ENCODE assay signal across 12 cellular contexts in genomic region chr3:9169951-9170850, GRCh38.
DNase-seq lines count a peak whose midpoint lies in the region; ATAC-seq and TF ChIP-seq lines count a peak whose summit lies in the region.
"Had no signal": no experiment of that assay in that cellular context is flagged by ENCODE, and none has a peak within 500 bp of the region (broad histone marks: within the 10 kb centered on the region; RNA-seq: fewer than 3 reads in every experiment).

No MANE protein-coding gene starts in this region.

- H3K4me3 ChIP-seq in Loucy (ENCODE audit: low read length, poor library complexity, severe bottlenecking) (peak overlapping the region; percentile 24), mammary epithelial cell (replicated peaks in 1 of 3; ENCODE audit: insufficient read depth in 1 of 3, low read depth in 2 of 3, low read length in 3 of 3) (no peak overlapping the region), tibial nerve (no peak overlapping the region)
- H3K4me3 ChIP-seq: heart right ventricle had no signal

- CTCF ChIA-PET in activated CD4-positive, alpha-beta T cell treated with anti-CD3 and anti-CD28 coated beads for 36 hours (lab: Charles Lee), result no interaction called here
- CTCF ChIA-PET in mammary epithelial cell (lab: Charles Lee; ENCODE audit: low non-redundant PET), result no interaction called here

- H4K20me1 ChIP-seq in Loucy (ENCODE audit: insufficient read depth, low read length, poor library complexity, severe bottlenecking), result no peaks in the 10 kb centered on the region
- H4K20me1 ChIP-seq in mammary epithelial cell (ENCODE audit: insufficient read depth, low read length), result no peaks in the 10 kb centered on the region

- H3K9me3 ChIP-seq in Loucy (ENCODE audit: insufficient read depth, low read depth, low read length) (no peaks in the 10 kb centered on the region), mammary epithelial cell (replicated peaks; ENCODE audit: insufficient read depth, low read length) (no peaks in the 10 kb centered on the region), tibial nerve (peaks cover 0 to 13% (median 0%) of the 10 kb centered on the region in 4 donors)

- POLR2A ChIA-PET in activated CD4-positive, alpha-beta T cell treated with anti-CD3 and anti-CD28 coated beads for 36 hours (lab: Charles Lee), result no interaction called here

- in situ Hi-C loops in mammary epithelial cell (cut with MboI; ENCODE audit: low sequenced_read_pairs in 2 of 2), result no loop called here

- TF ChIP-seq POLR2A in tibial nerve (IDR thresholded peaks at IDR 0.05), result no peak

- no peaks in the 10 kb centered on the region for H3K9me3 Mint-ChIP-seq in activated CD4-positive, alpha-beta T cell treated with anti-CD3 and anti-CD28 coated beads for 36 hours (ENCODE audit: low read depth)
- H3K9me3 Mint-ChIP-seq: neural crest cell had no signal

- no peak overlapping the region for H3K4me3 Mint-ChIP-seq in activated CD4-positive, alpha-beta T cell treated with anti-CD3 and anti-CD28 coated beads for 36 hours
- H3K4me3 Mint-ChIP-seq: neural crest cell had no signal

- H3K4me2 ChIP-seq in Loucy (ENCODE audit: low read depth, low read length, poor library complexity, severe bottlenecking) (peak overlapping the region; percentile 53), mammary epithelial cell (ENCODE audit: insufficient read depth, low read depth, low read length) (peak overlapping the region; percentile 58)

- intact Hi-C loops in activated CD4-positive, alpha-beta T cell treated with anti-CD3 and anti-CD28 coated beads for 36 hours (cut with DNase I, micrococcal nuclease), result loop anchor here (5.0 kb wide), 1 partner anchor 132 kb away; no protein-coding TSS in a partner anchor
- intact Hi-C loops in mammary epithelial cell (cut with micrococcal nuclease), result loop anchor here (1.0 to 2.0 kb wide), 4 partner anchors 21 to 199 kb away; no protein-coding TSS in a partner anchor

- H3K36me3 ChIP-seq in Loucy (ENCODE audit: insufficient read depth, low read length), result no peaks in the 10 kb centered on the region
- H3K36me3 ChIP-seq in mammary epithelial cell (ENCODE audit: insufficient read depth, low read length), result no peaks in the 10 kb centered on the region
- H3K36me3 ChIP-seq in tibial nerve, result no peaks in the 10 kb centered on the region
- H3K36me3 ChIP-seq: heart right ventricle had no signal

- H3K9ac ChIP-seq in Loucy (ENCODE audit: low read depth, low read length, poor library complexity, severe bottlenecking), result peak overlapping the region; percentile 43
- peak overlapping the region; percentile 55 for H3K9ac ChIP-seq in mammary epithelial cell (ENCODE audit: insufficient read depth, low read length)

- no peak for TF ChIP-seq EP300 in tibial nerve (IDR thresholded peaks at IDR 0.05)

- H3K27ac Mint-ChIP-seq in activated CD4-positive, alpha-beta T cell treated with anti-CD3 and anti-CD28 coated beads for 36 hours, result peak overlapping the region; percentile 2

- ATAC-seq in activated CD4-positive, alpha-beta T cell treated with anti-CD3 and anti-CD28 coated beads for 36 hours, result peak; percentile 46
- no peak for ATAC-seq in HG02970 (IDR thresholded peaks at IDR 0.05; ENCODE audit: low FRiP score, unreplicated experiment)
- ATAC-seq: heart right ventricle, left ventricle myocardium superior had no signal

- no peaks in the 10 kb centered on the region for H3K4me1 Mint-ChIP-seq in activated CD4-positive, alpha-beta T cell treated with anti-CD3 and anti-CD28 coated beads for 36 hours

- TF ChIP-seq CTCF in Loucy (conservative IDR thresholded peaks at IDR 0.05; ENCODE audit: low read length) (no peak), mammary epithelial cell (conservative IDR thresholded peaks at IDR 0.05 in 1 of 2, IDR thresholded peaks at IDR 0.05 in 1 of 2; ENCODE audit: extremely low read depth in 1 of 2, insufficient read depth in 1 of 2, low read depth in 1 of 2, low read length in 2 of 2) (no peak), tibial nerve (IDR thresholded peaks at IDR 0.05) (no peak)

- H2AFZ ChIP-seq in Loucy (ENCODE audit: low read length) (no peak overlapping the region), mammary epithelial cell (ENCODE audit: low read depth, low read length) (no peak overlapping the region)

- peak; percentile 46 for DNase-seq in activated CD4-positive, alpha-beta T cell treated with anti-CD3 and anti-CD28 coated beads for 36 hours
- DNase-seq in activated CD4-positive, alpha-beta T cell treated with anti-CD3 and anti-CD28 coated beads, Interleukin-2, amount 50 U/mL, for 4 hours, result no peak
- DNase-seq in mammary epithelial cell, result no peak
- DNase-seq in stimulated activated CD4-positive, alpha-beta T cell treated with anti-CD3 and anti-CD28 coated beads, Interleukin-15, amount 100 ng/mL, for 24 hours, result peak; percentile 52
- DNase-seq in tibial nerve (ENCODE audit: low spot score in 2 of 2), result no peak
- DNase-seq in NCI-H524 treated with DMSO at 0.1 percent for 48 hours (lab: John Stamatoyannopoulos, UW), result no peak
- DNase-seq: heart right ventricle, left ventricle myocardium superior, NCI-H1417 had no signal

- H3K27ac ChIP-seq in mammary epithelial cell (ENCODE audit: insufficient read depth, low read depth, low read length) (peak overlapping the region; percentile 96), tibial nerve (no peak overlapping the region)
- H3K27ac ChIP-seq: heart right ventricle had no signal

- BruUV-seq in mammary epithelial cell (replicated peaks; lab: Mats Ljungman, UMichigan), result TSS peak; percentile 59

- 81% methylated on average over 12 of the region's 18 CpGs for WGBS in mammary epithelial cell (ENCODE audit: low coverage, missing lambda C conversion rate)
- 71 to 83% methylated on average over 16 to 18 of the region's 18 CpGs for WGBS in tibial nerve, 2 donors

- H3K27me3 ChIP-seq in Loucy (ENCODE audit: insufficient read depth, low read length, poor library complexity, severe bottlenecking), result no peaks in the 10 kb centered on the region
- no peaks in the 10 kb centered on the region for H3K27me3 ChIP-seq in mammary epithelial cell (ENCODE audit: insufficient read depth, low read length)
- no peaks in the 10 kb centered on the region for H3K27me3 ChIP-seq in tibial nerve
- H3K27me3 ChIP-seq: heart right ventricle had no signal

- peaks cover 58% of the 10 kb centered on the region for H3K79me2 ChIP-seq in Loucy (ENCODE audit: insufficient read depth, low read length)
- H3K79me2 ChIP-seq in mammary epithelial cell (ENCODE audit: insufficient read depth, low read length), result peaks cover 80% of the 10 kb centered on the region

- H3K9me2 ChIP-seq in Loucy (replicated peaks; ENCODE audit: low read depth, low read length), result no peaks in the 10 kb centered on the region

- no peaks in the 10 kb centered on the region for H3K36me3 Mint-ChIP-seq in activated CD4-positive, alpha-beta T cell treated with anti-CD3 and anti-CD28 coated beads for 36 hours (ENCODE audit: low read depth)

- H3K4me1 ChIP-seq in Loucy (ENCODE audit: insufficient read depth, low read length, poor library complexity, severe bottlenecking) (peaks cover 65% of the 10 kb centered on the region), mammary epithelial cell (ENCODE audit: insufficient read depth, low read length) (peaks cover 75% of the 10 kb centered on the region), tibial nerve (peaks cover 0 to 12% (median 1%) of the 10 kb centered on the region in 4 donors)

- dilution Hi-C loops in mammary epithelial cell (cut with HindIII; ENCODE audit: low sequenced_read_pairs), result no loop called here

- H3F3A ChIP-seq in Loucy (ENCODE audit: low read depth), result no peaks in the 10 kb centered on the region

- H3K27me3 Mint-ChIP-seq in activated CD4-positive, alpha-beta T cell treated with anti-CD3 and anti-CD28 coated beads for 36 hours, result no peaks in the 10 kb centered on the region

Comparison
In these comparisons a context has a peak if more than half of its experiments do, and no peak if none do; other contexts are left out.
1. DNase-seq: peak in activated CD4-positive, alpha-beta T cell treated with anti-CD3 and anti-CD28 coated beads for 36 hours (single experiment) and stimulated activated CD4-positive, alpha-beta T cell treated with anti-CD3 and anti-CD28 coated beads, Interleukin-15, amount 100 ng/mL, for 24 hours (single experiment); none in activated CD4-positive, alpha-beta T cell treated with anti-CD3 and anti-CD28 coated beads, Interleukin-2, amount 50 U/mL, for 4 hours (0 of 2), mammary epithelial cell (single experiment), tibial nerve (0 of 2) and NCI-H524 treated with DMSO at 0.1 percent for 48 hours (single experiment).